26 cellular contexts compared by ENCODE assay signal in genomic region chr5:97041239-97041638, GRCh38.
"Had no signal": no experiment of that assay in that cellular context is flagged by ENCODE, and none has a peak within 500 bp of the region (broad histone marks: within the 10 kb centered on the region; RNA-seq: fewer than 3 reads in every experiment).

No MANE protein-coding gene starts in this region.

- FAIRE-seq: islet of Langerhans had no signal

- H3K4me2 ChIP-seq: neural progenitor cell, smooth muscle cell had no signal

- H3K36me3 Mint-ChIP-seq: naive B cell, neural progenitor cell had no signal

- H3K36me3 ChIP-seq: neural progenitor cell, suprapubic skin, vagina had no signal

- H3K27ac Mint-ChIP-seq: mesothelial cell of epicardium, neural progenitor cell had no signal

- H3K4me1 ChIP-seq: foreskin keratinocyte, gastroesophageal sphincter, psoas muscle, suprapubic skin, vagina had no signal

- H3K27me3 ChIP-seq: gastroesophageal sphincter, heart right ventricle, left lung, neural progenitor cell, suprapubic skin, vagina had no signal

- H3K4me3 Mint-ChIP-seq: effector memory CD8-positive, alpha-beta T cell; mesothelial cell of epicardium; naive B cell; nephron; neural progenitor cell; stimulated activated naive CD8-positive, alpha-beta T cell treated with anti-CD3 and anti-CD28 coated beads, Interleukin-15, amount 100 ng/mL, for 72 hours had no signal

- H3K9me3 ChIP-seq: gastroesophageal sphincter, heart right ventricle, left lung, mucosa of descending colon, psoas muscle, suprapubic skin, vagina had no signal

- ATAC-seq: effector memory CD8-positive, alpha-beta T cell; foreskin keratinocyte; gastroesophageal sphincter; heart right ventricle; left cardiac atrium; left lung; mucosa of descending colon; psoas muscle; sciatic nerve; stimulated activated naive CD8-positive, alpha-beta T cell treated with anti-CD3 and anti-CD28 coated beads, Interleukin-15, amount 100 ng/mL, for 72 hours had no signal

- H3K4me1 Mint-ChIP-seq: mesothelial cell of epicardium had no signal

- H2AFZ ChIP-seq: neural progenitor cell had no signal

- DNase-seq: cortex of kidney; effector memory CD8-positive, alpha-beta T cell; foreskin keratinocyte; heart right ventricle; hippocampal formation; left cardiac atrium; left lung; mesenchymal stem cell; mucosa of descending colon; naive B cell; psoas muscle; stimulated activated CD4-positive, alpha-beta T cell treated with anti-CD3 and anti-CD28 coated beads, Interleukin-12 subunit alpha, Interleukin-12 subunit beta, amount 100 ng/mL, for 4 hours; stimulated activated CD4-positive, alpha-beta T cell treated with anti-CD3 and anti-CD28 coated beads, Interleukin-1b, Interleukin-23, amount 100 ng/mL, for 48 hours; stimulated activated CD4-positive, alpha-beta T cell treated with anti-CD3 and anti-CD28 coated beads, Interleukin-4, amount 100 ng/mL, for 1 hour; stimulated activated CD8-positive, alpha-beta memory T cell treated with anti-CD3 and anti-CD28 coated beads, Interleukin-4, amount 100 ng/mL, for 48 hours; stimulated activated naive CD4-positive, alpha-beta T cell; stimulated activated naive CD8-positive, alpha-beta T cell treated with anti-CD3 and anti-CD28 coated beads, Interleukin-15, amount 100 ng/mL, for 72 hours had no signal

- H3K9ac ChIP-seq: neural progenitor cell had no signal

- H3K9me3 Mint-ChIP-seq: effector memory CD8-positive, alpha-beta T cell; mesothelial cell of epicardium; naive B cell; nephron; neural progenitor cell; stimulated activated naive CD8-positive, alpha-beta T cell treated with anti-CD3 and anti-CD28 coated beads, Interleukin-15, amount 100 ng/mL, for 72 hours had no signal

- H3K4me3 ChIP-seq: gastroesophageal sphincter, heart right ventricle, left lung, mucosa of descending colon, neural progenitor cell, psoas muscle, smooth muscle cell, suprapubic skin, vagina had no signal

- H3K27me3 Mint-ChIP-seq: effector memory CD8-positive, alpha-beta T cell had no signal

- H3K27ac ChIP-seq: foreskin keratinocyte, gastroesophageal sphincter, heart right ventricle, left lung, neural progenitor cell, psoas muscle, suprapubic skin, vagina had no signal
